ENCODE assay signal across 8 cellular contexts in the genomic region with DNA sequence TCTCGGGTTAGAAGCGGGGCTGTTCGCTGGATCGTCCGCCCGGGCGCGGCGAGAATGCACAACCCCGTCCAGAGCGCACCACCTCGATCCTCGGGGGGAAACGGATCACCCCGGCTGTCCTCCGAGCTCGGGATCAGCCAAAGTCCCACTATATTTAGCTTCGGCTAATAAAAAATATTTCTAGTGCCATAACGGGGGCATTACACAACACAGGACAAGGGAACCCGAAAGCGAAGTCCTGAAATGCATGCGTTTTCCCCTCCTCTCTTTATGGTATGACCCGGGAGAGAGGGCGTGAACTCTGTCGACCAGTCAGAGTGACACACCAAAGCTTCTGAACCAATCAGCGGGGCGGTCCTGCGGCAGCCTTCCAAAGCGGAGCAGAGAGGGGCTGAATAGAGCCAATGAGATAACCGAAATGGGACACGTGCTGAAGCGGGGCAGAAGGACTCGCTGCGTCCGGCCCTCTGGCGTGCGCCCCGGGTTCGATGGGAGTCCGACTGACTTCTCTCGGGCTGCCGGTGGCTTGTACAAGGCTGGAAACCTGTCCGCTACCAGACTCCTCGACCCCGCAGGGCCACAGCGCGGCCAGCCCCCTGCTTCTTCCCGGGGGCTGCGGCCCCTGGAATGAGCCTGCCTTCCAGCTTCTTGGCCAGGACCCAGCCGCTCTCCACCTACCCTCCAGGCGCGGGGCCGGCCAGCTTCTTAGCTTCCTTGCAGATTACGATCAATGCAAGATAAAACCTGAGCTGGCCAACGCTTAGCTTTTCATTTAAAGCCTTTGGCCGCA. TPM values are rescaled to one million over a fixed set of nuclear protein-coding genes. Genes with fewer than 3 reads are reported as not detected.
DNase-seq lines count a peak whose midpoint lies in the region; FAIRE-seq and TF ChIP-seq lines count a peak whose summit lies in the region.

A gene with protein sequence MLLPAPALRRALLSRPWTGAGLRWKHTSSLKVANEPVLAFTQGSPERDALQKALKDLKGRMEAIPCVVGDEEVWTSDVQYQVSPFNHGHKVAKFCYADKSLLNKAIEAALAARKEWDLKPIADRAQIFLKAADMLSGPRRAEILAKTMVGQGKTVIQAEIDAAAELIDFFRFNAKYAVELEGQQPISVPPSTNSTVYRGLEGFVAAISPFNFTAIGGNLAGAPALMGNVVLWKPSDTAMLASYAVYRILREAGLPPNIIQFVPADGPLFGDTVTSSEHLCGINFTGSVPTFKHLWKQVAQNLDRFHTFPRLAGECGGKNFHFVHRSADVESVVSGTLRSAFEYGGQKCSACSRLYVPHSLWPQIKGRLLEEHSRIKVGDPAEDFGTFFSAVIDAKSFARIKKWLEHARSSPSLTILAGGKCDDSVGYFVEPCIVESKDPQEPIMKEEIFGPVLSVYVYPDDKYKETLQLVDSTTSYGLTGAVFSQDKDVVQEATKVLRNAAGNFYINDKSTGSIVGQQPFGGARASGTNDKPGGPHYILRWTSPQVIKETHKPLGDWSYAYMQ (minus strand): TSS at position 33 of the 790 bp plus-strand sequence. CDS start 32 bp downstream, at position 1.

- H2AFZ ChIP-seq in neuron (ENCODE audit: low read depth, low read length) = peak within 1 kb of the TSS; percentile 81

- DNase-seq in GM04503 (ENCODE audit: low read depth) = peak; percentile 94
- peak; percentile 96 for DNase-seq in HFF-Myc (ENCODE audit: extremely low read depth, low read depth)
- peak; percentile 98 for DNase-seq in MV-4-11 (lab: John Stamatoyannopoulos, UW)
- peak; percentile 98 for DNase-seq in SK-MEL-5 (ENCODE audit: low read depth, low spot score)
- DNase-seq in activated naive CD4-positive, alpha-beta T cell treated with anti-CD3 and anti-CD28 coated beads, Interleukin-2, amount 50 U/mL, for 16 hours = peak; percentile 92
- peak; percentile 99 for DNase-seq in frontal cortex (ENCODE audit: low spot score in 2 of 2)
- peak; percentile 99 for DNase-seq in stromal cell of bone marrow (ENCODE audit: low read depth)

- no peaks in the 10 kb centered on the region for H3K36me3 ChIP-seq in neuron (ENCODE audit: insufficient read depth, low read length)

- no peaks in the 10 kb centered on the region for H3K27me3 ChIP-seq in neuron (ENCODE audit: insufficient read depth, low read length)

- peaks cover 8% of the 10 kb centered on the region for H3K4me1 ChIP-seq in neuron (ENCODE audit: insufficient read depth, low read length)

- TF ChIP-seq CTCF in HFF-Myc (IDR thresholded peaks at IDR 0.05; ENCODE audit: low read depth, low read length, missing control alignments) = no peak

- in situ Hi-C loops in SK-MEL-5 (cut with HindIII; ENCODE audit: low pct_unique_long_range_greater_than_20kb, low sequenced_read_pairs) = no loop called here

- peak; percentile 85 for FAIRE-seq in frontal cortex (lab: Jason Lieb, UNC)

- H3K4me3 ChIP-seq in HFF-Myc (replicated peaks; ENCODE audit: low read depth, low read length) (peak within 1 kb of the TSS; percentile 76), neuron (ENCODE audit: low read length) (peak within 1 kb of the TSS; percentile 90)

- no peaks in the 10 kb centered on the region for H3K9me3 ChIP-seq in neuron (ENCODE audit: low read length)

RNA-seq across cellular contexts. Expression of the gene that starts here (rescaled TPM):
- 8.7 and 10.1 TPM in 2 replicates for total RNA-seq in SK-MEL-5 (2014; rRNA removed; shearing (Covaris generic))
- 12.6 and 20.2 TPM in 2 replicates for polyA plus RNA-seq in SK-MEL-5 (2015; cell fraction: cytosol; rRNA removed)
- polyA plus RNA-seq in SK-MEL-5 (2015; cell fraction: nucleus; rRNA removed) = 11.7 and 17.9 TPM in 2 replicates
- 4.5 TPM for total RNA-seq in frontal cortex

Comparison
In these comparisons a context has a peak if more than half of its experiments do, and no peak if none do; other contexts are left out.
1. Peak in every context shown above with its lines: DNase-seq and H3K4me3 ChIP-seq.